ENCODE assay signal across 23 cellular contexts in the genomic region with DNA sequence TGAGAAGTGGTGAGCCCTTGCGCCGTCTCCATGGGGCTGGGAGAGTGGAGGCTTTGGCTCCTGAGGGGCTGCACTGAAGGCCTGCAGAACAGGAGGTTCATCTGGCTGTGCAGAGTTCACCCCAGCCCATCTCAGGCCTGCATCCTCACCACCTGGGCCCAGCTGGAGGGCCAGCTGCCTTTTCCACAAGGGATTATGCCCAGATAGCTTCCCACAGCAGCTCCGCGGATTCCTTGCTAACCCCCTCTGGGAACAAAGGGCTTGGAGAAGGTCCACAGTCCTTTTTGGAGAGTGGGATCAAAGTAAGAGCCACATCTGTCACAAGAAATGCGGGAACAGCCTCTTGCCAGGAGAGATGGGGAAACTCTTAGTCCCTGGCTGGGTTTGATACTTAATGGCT.
DNase-seq lines count a peak whose midpoint lies in the region; ATAC-seq and TF ChIP-seq lines count a peak whose summit lies in the region.
"Had no signal": no experiment of that assay in that cellular context is flagged by ENCODE, and none has a peak within 500 bp of the region (broad histone marks: within the 10 kb centered on the region; RNA-seq: fewer than 3 reads in every experiment).

No MANE protein-coding gene starts in this region.

- H3K27ac Mint-ChIP-seq in natural killer cell treated with Interleukin-12 subunit alpha and Interleukin-12 subunit beta and Interleukin-15 and Interleukin-18, amount 100 ng/mL, for 72 hours, result no peak overlapping the region
- no peak overlapping the region for H3K27ac Mint-ChIP-seq in natural killer cell
- H3K27ac Mint-ChIP-seq: CD4-positive, alpha-beta memory T cell had no signal

- no peaks in the 10 kb centered on the region for H3K9me3 Mint-ChIP-seq in natural killer cell treated with Interleukin-12 subunit alpha and Interleukin-12 subunit beta and Interleukin-15 and Interleukin-18, amount 100 ng/mL, for 72 hours
- no peaks in the 10 kb centered on the region for H3K9me3 Mint-ChIP-seq in natural killer cell
- H3K9me3 Mint-ChIP-seq: CD4-positive, alpha-beta memory T cell had no signal

- DNase-seq in DMS 273 (lab: John Stamatoyannopoulos, UW; ENCODE audit: unreplicated experiment) (peak; percentile 5), DMS 273 treated with DMSO at 0.1 percent for 48 hours (lab: John Stamatoyannopoulos, UW) (no peak), natural killer cell (no peak), left ventricle myocardium superior (peak; percentile 68), NCI-H1930 (lab: John Stamatoyannopoulos, UW) (no peak), Kasumi-1 (lab: John Stamatoyannopoulos, UW) (no peak)
- peak; percentile 22 for DNase-seq in natural killer cell treated with Interleukin-12 subunit alpha and Interleukin-12 subunit beta and Interleukin-15 and Interleukin-18, amount 100 ng/mL, for 72 hours (ENCODE audit: low spot score)
- no peak for DNase-seq in activated CD4-positive, CD25-positive, alpha-beta regulatory T cell (lab: John Stamatoyannopoulos, UW)
- DNase-seq: CD4-positive, alpha-beta memory T cell; COR-L47; DMS79 treated with DMSO at 0.1 percent for 48 hours; GF-D8; IMR-90; KG1; MM.1S; NCI-H1048; NCI-H1417; NCI-H1694; NCI-H2081; NCI-H526; RPMI8226; SHP77 treated with DMSO at 0.1 percent for 48 hours had no signal

- TF ChIP-seq CTCF in natural killer cell (IDR thresholded peaks at IDR 0.05), result no peak

- intact Hi-C loops in natural killer cell (cut with micrococcal nuclease), result no loop called here
- intact Hi-C loops in left ventricle myocardium superior (cut with micrococcal nuclease), result no loop called here

- H3K36me3 Mint-ChIP-seq in natural killer cell treated with Interleukin-12 subunit alpha and Interleukin-12 subunit beta and Interleukin-15 and Interleukin-18, amount 100 ng/mL, for 72 hours, result no peaks in the 10 kb centered on the region
- H3K36me3 Mint-ChIP-seq in natural killer cell, result no peaks in the 10 kb centered on the region
- H3K36me3 Mint-ChIP-seq: CD4-positive, alpha-beta memory T cell had no signal

- H3K27me3 Mint-ChIP-seq in natural killer cell treated with Interleukin-12 subunit alpha and Interleukin-12 subunit beta and Interleukin-15 and Interleukin-18, amount 100 ng/mL, for 72 hours, result peaks cover 6 to 9% of the 10 kb centered on the region in 2 donors
- peaks cover 11 to 15% of the 10 kb centered on the region in 2 donors for H3K27me3 Mint-ChIP-seq in natural killer cell (ENCODE audit: low read depth in 2 of 2)

- no peak for ATAC-seq in natural killer cell treated with Interleukin-12 subunit alpha and Interleukin-12 subunit beta and Interleukin-15 and Interleukin-18, amount 100 ng/mL, for 72 hours
- ATAC-seq in natural killer cell, result no peak
- peak; percentile 75 for ATAC-seq in left ventricle myocardium superior
- ATAC-seq: HCT116 had no signal

- peaks cover 0 to 2% of the 10 kb centered on the region in 2 donors for H3K4me1 Mint-ChIP-seq in natural killer cell treated with Interleukin-12 subunit alpha and Interleukin-12 subunit beta and Interleukin-15 and Interleukin-18, amount 100 ng/mL, for 72 hours (ENCODE audit: low read depth in 2 of 2)
- H3K4me1 Mint-ChIP-seq in natural killer cell, result no peaks in the 10 kb centered on the region

- no peak overlapping the region for H3K4me3 Mint-ChIP-seq in natural killer cell treated with Interleukin-12 subunit alpha and Interleukin-12 subunit beta and Interleukin-15 and Interleukin-18, amount 100 ng/mL, for 72 hours
- no peak overlapping the region for H3K4me3 Mint-ChIP-seq in natural killer cell
- H3K4me3 Mint-ChIP-seq: CD4-positive, alpha-beta memory T cell had no signal

Comparison
In these comparisons a context has a peak if more than half of its experiments do, and no peak if none do; other contexts are left out.
1. DNase-seq: peak in DMS 273 (single experiment), natural killer cell treated with Interleukin-12 subunit alpha and Interleukin-12 subunit beta and Interleukin-15 and Interleukin-18, amount 100 ng/mL, for 72 hours (single experiment) and left ventricle myocardium superior (single experiment); none in DMS 273 treated with DMSO at 0.1 percent for 48 hours (single experiment), natural killer cell (single experiment), NCI-H1930 (0 of 2), Kasumi-1 (0 of 2) and activated CD4-positive, CD25-positive, alpha-beta regulatory T cell (0 of 4).